Comparison of ENCODE assay signal across 22 cellular contexts in genomic region chr11:94295534-94295933, GRCh38. TPM values are rescaled to one million over a fixed set of nuclear protein-coding genes. Genes with fewer than 3 reads are reported as not detected.
"Had no signal": no experiment of that assay in that cellular context is flagged by ENCODE, and none has a peak within 500 bp of the region (broad histone marks: within the 10 kb centered on the region; RNA-seq: fewer than 3 reads in every experiment).

No MANE protein-coding gene starts in this region.

- DNase-seq: activated CD4-positive, alpha-beta T cell treated with anti-CD3 and anti-CD28 coated beads, Interleukin-2, amount 10 ng/mL, durations not matched to agents 24 days and 14 days; activated CD8-positive, alpha-beta T cell treated with anti-CD3 and anti-CD28 coated beads, Interleukin-2, amount 10 ng/mL, durations not matched to agents 7 days and 5 days; activated naive CD4-positive, alpha-beta T cell treated with Interleukin-2 at 50 U/mL for 16 hours; activated naive CD8-positive, alpha-beta T cell treated with anti-CD3 and anti-CD28 coated beads, Interleukin-2, amount 10 ng/mL, durations not matched to agents 7 days and 5 days; activated T-cell treated with anti-CD3 and anti-CD28 coated beads, Interleukin-2, amount 50 U/mL, for 24 hours; anterior cingulate cortex; effector CD8-positive, alpha-beta T cell; esophagus squamous epithelium; foreskin fibroblast; glutamatergic neuron; hippocampal formation; islet precursor cell; lower lobe of right lung; midbrain; nucleus accumbens; stimulated activated naive CD8-positive, alpha-beta T cell treated with anti-CD3 and anti-CD28 coated beads, Interleukin-15, amount 100 ng/mL, for 72 hours; transverse colon had no signal

- H3K36me3 ChIP-seq: esophagus squamous epithelium, lower lobe of right lung, suprapubic skin, transverse colon, vagina had no signal

- ATAC-seq: activated CD8-positive, alpha-beta T cell treated with anti-CD3 and anti-CD28 coated beads, Interleukin-2, amount 10 ng/mL, durations not matched to agents 7 days and 5 days; lower lobe of right lung; stimulated activated naive CD8-positive, alpha-beta T cell treated with anti-CD3 and anti-CD28 coated beads, Interleukin-15, amount 100 ng/mL, for 72 hours had no signal

- H3K4me3 ChIP-seq: esophagus squamous epithelium, lower lobe of right lung, suprapubic skin, transverse colon, vagina had no signal

- H3K27me3 ChIP-seq: esophagus squamous epithelium, suprapubic skin, transverse colon, vagina had no signal

- H3K9me3 ChIP-seq: esophagus squamous epithelium, suprapubic skin, vagina had no signal

- H3K27ac ChIP-seq: esophagus squamous epithelium, lower lobe of right lung, suprapubic skin, transverse colon, vagina had no signal

- H3K4me1 ChIP-seq: esophagus squamous epithelium, lower lobe of right lung, suprapubic skin, transverse colon, vagina had no signal

RNA-seq across cellular contexts. Expression of gene IZUMO1R, which starts 8.8 kb away (rescaled TPM):
- total RNA-seq: activated CD4-positive, alpha-beta T cell treated with anti-CD3 and anti-CD28 coated beads, Interleukin-2, amount 10 ng/mL, durations not matched to agents 24 days and 14 days; activated CD8-positive, alpha-beta T cell treated with anti-CD3 and anti-CD28 coated beads, Interleukin-2, amount 10 ng/mL, durations not matched to agents 7 days and 5 days; activated naive CD8-positive, alpha-beta T cell treated with anti-CD3 and anti-CD28 coated beads, Interleukin-2, amount 10 ng/mL, durations not matched to agents 7 days and 5 days; activated T-helper 2 cell treated with anti-CD3 and anti-CD28 coated beads, Interferon-gamma antibody, Interleukin-2, Interleukin-4, amounts not matched to agents 10 μg/mL and 5 μg/mL and 100 μg/mL, durations not matched to agents 14 hours and 24 hours and 36 hours; cerebellum; esophagus squamous epithelium; lower lobe of right lung; renal cortical epithelial cell; suprapubic skin; transverse colon; vagina had no signal
